ENCODE assay signal across 1 cellular context in the genomic region with DNA sequence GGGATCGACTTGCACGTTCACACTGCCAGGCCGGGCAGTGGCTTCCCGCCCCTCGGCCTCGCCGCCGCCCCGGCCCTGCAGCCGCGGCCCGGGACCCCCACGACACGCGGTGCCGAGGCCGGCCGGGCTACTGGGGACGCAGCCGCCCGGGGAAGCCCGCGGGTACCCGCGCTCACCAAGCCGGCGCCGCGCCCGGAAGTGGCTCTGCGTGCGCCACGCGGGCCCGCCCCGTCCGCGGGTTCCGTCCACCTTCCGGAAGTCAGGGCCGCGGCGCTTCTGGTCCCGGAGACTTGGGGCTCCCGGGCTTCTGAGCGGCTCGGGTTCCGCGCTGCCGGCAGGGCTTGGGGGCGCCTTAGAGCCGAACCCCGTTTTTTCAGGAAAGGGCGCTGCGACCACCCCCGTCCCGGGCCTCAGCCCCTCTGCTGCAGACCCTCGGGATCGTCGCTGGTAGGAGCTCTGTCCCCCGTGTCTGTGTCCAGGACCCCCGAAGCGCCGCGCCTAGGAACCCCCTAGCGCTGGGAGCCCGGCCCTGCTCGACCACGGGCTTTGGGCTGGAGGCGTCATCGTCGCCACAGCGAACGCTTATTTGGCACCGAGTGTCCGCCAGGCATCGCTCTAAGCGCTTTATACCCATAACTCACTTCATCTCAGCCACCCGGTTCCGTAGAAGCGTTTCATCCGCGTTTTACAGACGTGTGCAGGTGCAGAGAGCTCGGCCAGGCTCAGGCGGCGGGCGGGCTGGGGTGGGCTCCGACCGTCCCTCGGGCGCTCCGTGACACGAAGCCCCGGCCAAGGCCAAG.
A peak's percentile ranks its signal among the peaks of the same experiment; 100 is the strongest.
TF ChIP-seq lines count a peak whose summit lies in the region.

A gene with protein sequence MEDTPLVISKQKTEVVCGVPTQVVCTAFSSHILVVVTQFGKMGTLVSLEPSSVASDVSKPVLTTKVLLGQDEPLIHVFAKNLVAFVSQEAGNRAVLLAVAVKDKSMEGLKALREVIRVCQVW (minus strand): TSS at position 200 of the 800 bp plus-strand sequence. CDS start 693 bp downstream, outside the sequence.

TF ChIP-seq in K562, 482 proteins besides CTCF, POLR2A, EP300 and RAD21 (continued from another document and continues in another):
- TF ChIP-seq, protein P1, sequence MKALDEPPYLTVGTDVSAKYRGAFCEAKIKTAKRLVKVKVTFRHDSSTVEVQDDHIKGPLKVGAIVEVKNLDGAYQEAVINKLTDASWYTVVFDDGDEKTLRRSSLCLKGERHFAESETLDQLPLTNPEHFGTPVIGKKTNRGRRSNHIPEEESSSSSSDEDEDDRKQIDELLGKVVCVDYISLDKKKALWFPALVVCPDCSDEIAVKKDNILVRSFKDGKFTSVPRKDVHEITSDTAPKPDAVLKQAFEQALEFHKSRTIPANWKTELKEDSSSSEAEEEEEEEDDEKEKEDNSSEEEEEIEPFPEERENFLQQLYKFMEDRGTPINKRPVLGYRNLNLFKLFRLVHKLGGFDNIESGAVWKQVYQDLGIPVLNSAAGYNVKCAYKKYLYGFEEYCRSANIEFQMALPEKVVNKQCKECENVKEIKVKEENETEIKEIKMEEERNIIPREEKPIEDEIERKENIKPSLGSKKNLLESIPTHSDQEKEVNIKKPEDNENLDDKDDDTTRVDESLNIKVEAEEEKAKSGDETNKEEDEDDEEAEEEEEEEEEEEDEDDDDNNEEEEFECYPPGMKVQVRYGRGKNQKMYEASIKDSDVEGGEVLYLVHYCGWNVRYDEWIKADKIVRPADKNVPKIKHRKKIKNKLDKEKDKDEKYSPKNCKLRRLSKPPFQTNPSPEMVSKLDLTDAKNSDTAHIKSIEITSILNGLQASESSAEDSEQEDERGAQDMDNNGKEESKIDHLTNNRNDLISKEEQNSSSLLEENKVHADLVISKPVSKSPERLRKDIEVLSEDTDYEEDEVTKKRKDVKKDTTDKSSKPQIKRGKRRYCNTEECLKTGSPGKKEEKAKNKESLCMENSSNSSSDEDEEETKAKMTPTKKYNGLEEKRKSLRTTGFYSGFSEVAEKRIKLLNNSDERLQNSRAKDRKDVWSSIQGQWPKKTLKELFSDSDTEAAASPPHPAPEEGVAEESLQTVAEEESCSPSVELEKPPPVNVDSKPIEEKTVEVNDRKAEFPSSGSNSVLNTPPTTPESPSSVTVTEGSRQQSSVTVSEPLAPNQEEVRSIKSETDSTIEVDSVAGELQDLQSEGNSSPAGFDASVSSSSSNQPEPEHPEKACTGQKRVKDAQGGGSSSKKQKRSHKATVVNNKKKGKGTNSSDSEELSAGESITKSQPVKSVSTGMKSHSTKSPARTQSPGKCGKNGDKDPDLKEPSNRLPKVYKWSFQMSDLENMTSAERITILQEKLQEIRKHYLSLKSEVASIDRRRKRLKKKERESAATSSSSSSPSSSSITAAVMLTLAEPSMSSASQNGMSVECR (CRISPR knock-in tag; IDR thresholded peaks at IDR 0.05) = no peak; the same call in 1 of the 2 replicates
- TF ChIP-seq SMARCA4 (IDR thresholded peaks at IDR 0.05) (no peak), CBFB (CRISPR knock-in tag; IDR thresholded peaks at IDR 0.05) (no peak; the same call in 1 of the 2 replicates), PML (IDR thresholded peaks at IDR 0.05; ENCODE audit: low read length) (peak; percentile 57; the same call in 1 of the 2 replicates), SNIP1 (IDR thresholded peaks at IDR 0.05; ENCODE audit: low read depth) (no peak), CTBP1 (IDR thresholded peaks at IDR 0.05; ENCODE audit: borderline replicate concordance) (peak; percentile 86; the same call in 1 of the 2 replicates), HNRNPK (IDR thresholded peaks at IDR 0.05; ENCODE audit: low read depth, low read length, poor library complexity, severe bottlenecking) (no peak), HNRNPL (IDR thresholded peaks at IDR 0.05; ENCODE audit: low read depth, low read length) (peak; percentile 43; the same call in 1 of the 2 replicates), ZEB2 (IDR thresholded peaks at IDR 0.05) (peak; percentile 96), ZNF133 (CRISPR knock-in tag; IDR thresholded peaks at IDR 0.05) (no peak), MED1 (CRISPR knock-in tag; IDR thresholded peaks at IDR 0.05; ENCODE audit: borderline replicate concordance) (no peak), NFE2L1 (tag; IDR thresholded peaks at IDR 0.05; ENCODE audit: borderline replicate concordance, low read depth) (no peak), FOSL1 (tag; conservative IDR thresholded peaks at IDR 0.05) (peak; percentile 44; the same call in 1 of the 2 replicates), TRIM24 (IDR thresholded peaks at IDR 0.05) (peak in 1 of 2 experiments; percentile 98; a peak in 2 of 4 replicates), FOXK1 (CRISPR knock-in tag; IDR thresholded peaks at IDR 0.05; ENCODE audit: borderline replicate concordance) (no peak), ZKSCAN8 (CRISPR knock-in tag; IDR thresholded peaks at IDR 0.05) (no peak; the same call in 1 of the 2 replicates), KLF16 (IDR thresholded peaks at IDR 0.05) (no peak), ZNF785 (CRISPR knock-in tag; IDR thresholded peaks at IDR 0.05) (no peak), TEAD1 (CRISPR knock-in tag; IDR thresholded peaks at IDR 0.05) (no peak; a peak in 1 of 4 replicates), TEAD2 (tag; IDR thresholded peaks at IDR 0.05) (no peak), C11orf30 (IDR thresholded peaks at IDR 0.05; ENCODE audit: low read depth) (peak; percentile 89), ZNF175 (CRISPR knock-in tag; IDR thresholded peaks at IDR 0.05; ENCODE audit: low read depth) (no peak), KAT7 (CRISPR knock-in tag; IDR thresholded peaks at IDR 0.05; ENCODE audit: borderline replicate concordance) (peak; percentile 85), PHF21A (IDR thresholded peaks at IDR 0.05; ENCODE audit: borderline replicate concordance, low read depth) (no peak), ZBTB8A (IDR thresholded peaks at IDR 0.05; ENCODE audit: partially characterized antibody) (no peak), LEF1 (IDR thresholded peaks at IDR 0.05) (no peak), SMARCC2 (IDR thresholded peaks at IDR 0.05; ENCODE audit: low read depth) (no peak; the same call in 1 of the 2 replicates), PTTG1 (tag; IDR thresholded peaks at IDR 0.05; ENCODE audit: low read depth) (no peak), ELF1 (tag; IDR thresholded peaks at IDR 0.05) (peak; percentile 89), ZNF57 (CRISPR knock-in tag; IDR thresholded peaks at IDR 0.05) (no peak), PRMT5 (CRISPR knock-in tag; IDR thresholded peaks at IDR 0.05) (peak; percentile 76; the same call in 1 of the 2 replicates), CBFA2T2 (conservative IDR thresholded peaks at IDR 0.05) (no peak), CREB1 (IDR thresholded peaks at IDR 0.05) (no peak), CREB1 (CRISPR knock-in tag; IDR thresholded peaks at IDR 0.05) (peak; percentile 67), RNF2 (IDR thresholded peaks at IDR 0.05) (peak; percentile 67), MYC (IDR thresholded peaks at IDR 0.05; ENCODE audit: low read depth, low read length) (peak; percentile 89), MYC (CRISPR knock-in tag; IDR thresholded peaks at IDR 0.05; ENCODE audit: borderline replicate concordance, low read depth) (peak; percentile 49; the same call in 1 of the 2 replicates), ZNF668 (CRISPR knock-in tag; IDR thresholded peaks at IDR 0.05) (no peak)
- TF ChIP-seq, protein P2, sequence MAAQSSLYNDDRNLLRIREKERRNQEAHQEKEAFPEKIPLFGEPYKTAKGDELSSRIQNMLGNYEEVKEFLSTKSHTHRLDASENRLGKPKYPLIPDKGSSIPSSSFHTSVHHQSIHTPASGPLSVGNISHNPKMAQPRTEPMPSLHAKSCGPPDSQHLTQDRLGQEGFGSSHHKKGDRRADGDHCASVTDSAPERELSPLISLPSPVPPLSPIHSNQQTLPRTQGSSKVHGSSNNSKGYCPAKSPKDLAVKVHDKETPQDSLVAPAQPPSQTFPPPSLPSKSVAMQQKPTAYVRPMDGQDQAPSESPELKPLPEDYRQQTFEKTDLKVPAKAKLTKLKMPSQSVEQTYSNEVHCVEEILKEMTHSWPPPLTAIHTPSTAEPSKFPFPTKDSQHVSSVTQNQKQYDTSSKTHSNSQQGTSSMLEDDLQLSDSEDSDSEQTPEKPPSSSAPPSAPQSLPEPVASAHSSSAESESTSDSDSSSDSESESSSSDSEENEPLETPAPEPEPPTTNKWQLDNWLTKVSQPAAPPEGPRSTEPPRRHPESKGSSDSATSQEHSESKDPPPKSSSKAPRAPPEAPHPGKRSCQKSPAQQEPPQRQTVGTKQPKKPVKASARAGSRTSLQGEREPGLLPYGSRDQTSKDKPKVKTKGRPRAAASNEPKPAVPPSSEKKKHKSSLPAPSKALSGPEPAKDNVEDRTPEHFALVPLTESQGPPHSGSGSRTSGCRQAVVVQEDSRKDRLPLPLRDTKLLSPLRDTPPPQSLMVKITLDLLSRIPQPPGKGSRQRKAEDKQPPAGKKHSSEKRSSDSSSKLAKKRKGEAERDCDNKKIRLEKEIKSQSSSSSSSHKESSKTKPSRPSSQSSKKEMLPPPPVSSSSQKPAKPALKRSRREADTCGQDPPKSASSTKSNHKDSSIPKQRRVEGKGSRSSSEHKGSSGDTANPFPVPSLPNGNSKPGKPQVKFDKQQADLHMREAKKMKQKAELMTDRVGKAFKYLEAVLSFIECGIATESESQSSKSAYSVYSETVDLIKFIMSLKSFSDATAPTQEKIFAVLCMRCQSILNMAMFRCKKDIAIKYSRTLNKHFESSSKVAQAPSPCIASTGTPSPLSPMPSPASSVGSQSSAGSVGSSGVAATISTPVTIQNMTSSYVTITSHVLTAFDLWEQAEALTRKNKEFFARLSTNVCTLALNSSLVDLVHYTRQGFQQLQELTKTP (IDR thresholded peaks at IDR 0.05; ENCODE audit: low read depth in 1 of 2, partially characterized antibody in 2 of 2) = no peak
- TF ChIP-seq, protein P3, sequence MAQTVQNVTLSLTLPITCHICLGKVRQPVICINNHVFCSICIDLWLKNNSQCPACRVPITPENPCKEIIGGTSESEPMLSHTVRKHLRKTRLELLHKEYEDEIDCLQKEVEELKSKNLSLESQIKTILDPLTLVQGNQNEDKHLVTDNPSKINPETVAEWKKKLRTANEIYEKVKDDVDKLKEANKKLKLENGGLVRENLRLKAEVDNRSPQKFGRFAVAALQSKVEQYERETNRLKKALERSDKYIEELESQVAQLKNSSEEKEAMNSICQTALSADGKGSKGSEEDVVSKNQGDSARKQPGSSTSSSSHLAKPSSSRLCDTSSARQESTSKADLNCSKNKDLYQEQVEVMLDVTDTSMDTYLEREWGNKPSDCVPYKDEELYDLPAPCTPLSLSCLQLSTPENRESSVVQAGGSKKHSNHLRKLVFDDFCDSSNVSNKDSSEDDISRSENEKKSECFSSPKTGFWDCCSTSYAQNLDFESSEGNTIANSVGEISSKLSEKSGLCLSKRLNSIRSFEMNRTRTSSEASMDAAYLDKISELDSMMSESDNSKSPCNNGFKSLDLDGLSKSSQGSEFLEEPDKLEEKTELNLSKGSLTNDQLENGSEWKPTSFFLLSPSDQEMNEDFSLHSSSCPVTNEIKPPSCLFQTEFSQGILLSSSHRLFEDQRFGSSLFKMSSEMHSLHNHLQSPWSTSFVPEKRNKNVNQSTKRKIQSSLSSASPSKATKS (CRISPR knock-in tag; IDR thresholded peaks at IDR 0.05) = no peak
- TF ChIP-seq, protein P4, sequence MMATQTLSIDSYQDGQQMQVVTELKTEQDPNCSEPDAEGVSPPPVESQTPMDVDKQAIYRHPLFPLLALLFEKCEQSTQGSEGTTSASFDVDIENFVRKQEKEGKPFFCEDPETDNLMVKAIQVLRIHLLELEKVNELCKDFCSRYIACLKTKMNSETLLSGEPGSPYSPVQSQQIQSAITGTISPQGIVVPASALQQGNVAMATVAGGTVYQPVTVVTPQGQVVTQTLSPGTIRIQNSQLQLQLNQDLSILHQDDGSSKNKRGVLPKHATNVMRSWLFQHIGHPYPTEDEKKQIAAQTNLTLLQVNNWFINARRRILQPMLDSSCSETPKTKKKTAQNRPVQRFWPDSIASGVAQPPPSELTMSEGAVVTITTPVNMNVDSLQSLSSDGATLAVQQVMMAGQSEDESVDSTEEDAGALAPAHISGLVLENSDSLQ (IDR thresholded peaks at IDR 0.05) = no peak; the same call in 1 of the 2 replicates
- TF ChIP-seq, protein P5, sequence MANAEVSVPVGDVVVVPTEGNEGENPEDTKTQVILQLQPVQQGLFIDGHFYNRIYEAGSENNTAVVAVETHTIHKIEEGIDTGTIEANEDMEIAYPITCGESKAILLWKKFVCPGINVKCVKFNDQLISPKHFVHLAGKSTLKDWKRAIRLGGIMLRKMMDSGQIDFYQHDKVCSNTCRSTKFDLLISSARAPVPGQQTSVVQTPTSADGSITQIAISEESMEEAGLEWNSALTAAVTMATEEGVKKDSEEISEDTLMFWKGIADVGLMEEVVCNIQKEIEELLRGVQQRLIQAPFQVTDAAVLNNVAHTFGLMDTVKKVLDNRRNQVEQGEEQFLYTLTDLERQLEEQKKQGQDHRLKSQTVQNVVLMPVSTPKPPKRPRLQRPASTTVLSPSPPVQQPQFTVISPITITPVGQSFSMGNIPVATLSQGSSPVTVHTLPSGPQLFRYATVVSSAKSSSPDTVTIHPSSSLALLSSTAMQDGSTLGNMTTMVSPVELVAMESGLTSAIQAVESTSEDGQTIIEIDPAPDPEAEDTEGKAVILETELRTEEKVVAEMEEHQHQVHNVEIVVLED (CRISPR knock-in tag; IDR thresholded peaks at IDR 0.05) = peak; percentile 98
- TF ChIP-seq, protein P6, sequence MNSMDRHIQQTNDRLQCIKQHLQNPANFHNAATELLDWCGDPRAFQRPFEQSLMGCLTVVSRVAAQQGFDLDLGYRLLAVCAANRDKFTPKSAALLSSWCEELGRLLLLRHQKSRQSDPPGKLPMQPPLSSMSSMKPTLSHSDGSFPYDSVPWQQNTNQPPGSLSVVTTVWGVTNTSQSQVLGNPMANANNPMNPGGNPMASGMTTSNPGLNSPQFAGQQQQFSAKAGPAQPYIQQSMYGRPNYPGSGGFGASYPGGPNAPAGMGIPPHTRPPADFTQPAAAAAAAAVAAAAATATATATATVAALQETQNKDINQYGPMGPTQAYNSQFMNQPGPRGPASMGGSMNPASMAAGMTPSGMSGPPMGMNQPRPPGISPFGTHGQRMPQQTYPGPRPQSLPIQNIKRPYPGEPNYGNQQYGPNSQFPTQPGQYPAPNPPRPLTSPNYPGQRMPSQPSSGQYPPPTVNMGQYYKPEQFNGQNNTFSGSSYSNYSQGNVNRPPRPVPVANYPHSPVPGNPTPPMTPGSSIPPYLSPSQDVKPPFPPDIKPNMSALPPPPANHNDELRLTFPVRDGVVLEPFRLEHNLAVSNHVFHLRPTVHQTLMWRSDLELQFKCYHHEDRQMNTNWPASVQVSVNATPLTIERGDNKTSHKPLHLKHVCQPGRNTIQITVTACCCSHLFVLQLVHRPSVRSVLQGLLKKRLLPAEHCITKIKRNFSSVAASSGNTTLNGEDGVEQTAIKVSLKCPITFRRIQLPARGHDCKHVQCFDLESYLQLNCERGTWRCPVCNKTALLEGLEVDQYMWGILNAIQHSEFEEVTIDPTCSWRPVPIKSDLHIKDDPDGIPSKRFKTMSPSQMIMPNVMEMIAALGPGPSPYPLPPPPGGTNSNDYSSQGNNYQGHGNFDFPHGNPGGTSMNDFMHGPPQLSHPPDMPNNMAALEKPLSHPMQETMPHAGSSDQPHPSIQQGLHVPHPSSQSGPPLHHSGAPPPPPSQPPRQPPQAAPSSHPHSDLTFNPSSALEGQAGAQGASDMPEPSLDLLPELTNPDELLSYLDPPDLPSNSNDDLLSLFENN (IDR thresholded peaks at IDR 0.05; ENCODE audit: low read depth in 2 of 2, low read length in 2 of 2) = 0 out of 4 replicates have a peak, but pooled peaks of 1 of the 2 experiments have one; percentile 19
- TF ChIP-seq, protein P7, sequence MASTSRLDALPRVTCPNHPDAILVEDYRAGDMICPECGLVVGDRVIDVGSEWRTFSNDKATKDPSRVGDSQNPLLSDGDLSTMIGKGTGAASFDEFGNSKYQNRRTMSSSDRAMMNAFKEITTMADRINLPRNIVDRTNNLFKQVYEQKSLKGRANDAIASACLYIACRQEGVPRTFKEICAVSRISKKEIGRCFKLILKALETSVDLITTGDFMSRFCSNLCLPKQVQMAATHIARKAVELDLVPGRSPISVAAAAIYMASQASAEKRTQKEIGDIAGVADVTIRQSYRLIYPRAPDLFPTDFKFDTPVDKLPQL (IDR thresholded peaks at IDR 0.05; ENCODE audit: extremely low read depth, insufficient read length) = no peak
